Comparison of ENCODE assay signal across 22 cellular contexts in genomic region chr6:119738425-119738824, GRCh38.
"Had no signal": no experiment of that assay in that cellular context is flagged by ENCODE, and none has a peak within 500 bp of the region (broad histone marks: within the 10 kb centered on the region; RNA-seq: fewer than 3 reads in every experiment).

No MANE protein-coding gene starts in this region.

- ATAC-seq: left cardiac atrium; lower lobe of right lung; pancreas; right cardiac atrium; stimulated activated naive CD8-positive, alpha-beta T cell treated with anti-CD3 and anti-CD28 coated beads, Interleukin-15, Interleukin-2, amounts not matched to agents 100 U/mL and 50 U/mL, for 24 hours had no signal

- H3K27ac Mint-ChIP-seq: memory B cell, mesothelial cell of epicardium, nephron, progenitor cell of endocrine pancreas, type B pancreatic cell had no signal

- DNase-seq: dorsolateral prefrontal cortex; effector CD8-positive, alpha-beta T cell; foreskin melanocyte; head of caudate nucleus; kidney; left cardiac atrium; left ventricle myocardium inferior; lower lobe of right lung; occipital lobe; pancreas; right cardiac atrium; stimulated activated CD4-positive, alpha-beta T cell treated with anti-CD3 and anti-CD28 coated beads, Interleukin-2, amount 100 ng/mL, for 48 hours; stimulated activated naive CD8-positive, alpha-beta T cell treated with anti-CD3 and anti-CD28 coated beads, Interleukin-15, Interleukin-2, amounts not matched to agents 100 U/mL and 50 U/mL, for 24 hours; thyroid gland had no signal

- H3K4me3 ChIP-seq: dorsolateral prefrontal cortex, hepatocyte, left ventricle myocardium inferior, lower lobe of right lung, pancreas, smooth muscle cell, suprapubic skin, thyroid gland had no signal

- H3K4me3 Mint-ChIP-seq: memory B cell, mesothelial cell of epicardium, nephron, type B pancreatic cell had no signal

- H3K36me3 Mint-ChIP-seq: memory B cell, mesothelial cell of epicardium, type B pancreatic cell had no signal

- H3K9me3 Mint-ChIP-seq: memory B cell, mesothelial cell of epicardium, nephron, type B pancreatic cell had no signal
